Comparison of ENCODE assay signal across 12 cellular contexts in genomic region chr5:149611327-149611726, GRCh38. TPM values are rescaled to one million over a fixed set of nuclear protein-coding genes. Genes with fewer than 3 reads are reported as not detected.
DNase-seq lines count a peak whose midpoint lies in the region; ATAC-seq, FAIRE-seq and TF ChIP-seq lines count a peak whose summit lies in the region.
"Had no signal": no experiment of that assay in that cellular context is flagged by ENCODE, and none has a peak within 500 bp of the region (broad histone marks: within the 10 kb centered on the region; RNA-seq: fewer than 3 reads in every experiment).

No MANE protein-coding gene starts in this region.

- H3K27ac ChIP-seq in PC-3 (ENCODE audit: low read length) (no peak overlapping the region), osteoblast (ENCODE audit: low read depth, low read length) (peak overlapping the region; percentile 11)
- H3K27ac ChIP-seq: BLaER1 treated with 17β-estradiol and CSF1 and Interleukin-3, amounts not matched to agents 10 nM and 100 nM had no signal

- H3K36me3 ChIP-seq in PC-3 (ENCODE audit: low read depth, low read length) (peaks cover 12% of the 10 kb centered on the region; the same call in 1 of the 2 replicates), osteoblast (ENCODE audit: insufficient read depth, low read length) (no peaks in the 10 kb centered on the region)
- H3K36me3 ChIP-seq: BLaER1 treated with 17β-estradiol and CSF1 and Interleukin-3, amounts not matched to agents 10 nM and 100 nM had no signal

- TF ChIP-seq CTCF in AG09309 (IDR thresholded peaks at IDR 0.05; ENCODE audit: control insufficient read depth, insufficient read depth, low read depth, low read length, missing control alignments) (no peak), PC-3 (conservative IDR thresholded peaks at IDR 0.05; ENCODE audit: low read depth, low read length) (no peak), fibroblast of mammary gland (conservative IDR thresholded peaks at IDR 0.05; ENCODE audit: control insufficient read depth, insufficient read depth, low read depth, low read length) (no peak), osteoblast (IDR thresholded peaks at IDR 0.05; ENCODE audit: extremely low read depth, low read depth, low read length) (no peak)

- intact Hi-C loops in PC-3 (cut with micrococcal nuclease), result no loop called here

- H3K79me2 ChIP-seq in PC-3 (ENCODE audit: low read length) (no peaks in the 10 kb centered on the region), osteoblast (ENCODE audit: insufficient read depth, low read length) (no peaks in the 10 kb centered on the region)

- FAIRE-seq in frontal cortex (lab: Jason Lieb, UNC), result no peak

- H3K9ac ChIP-seq in PC-3 (ENCODE audit: low read length), result no peak overlapping the region
- H3K9ac ChIP-seq: BLaER1 treated with 17β-estradiol and CSF1 and Interleukin-3, amounts not matched to agents 10 nM and 100 nM had no signal

- no TSS peak for BruUV-seq in PC-3 (replicated peaks; lab: Mats Ljungman, UMichigan)

- H3K4me1 ChIP-seq in PC-3 (ENCODE audit: insufficient read depth, low read length) (peaks cover 23% of the 10 kb centered on the region), osteoblast (ENCODE audit: insufficient read depth, low read length) (peaks cover 5% of the 10 kb centered on the region)

- H3K27me3 ChIP-seq in PC-3 (ENCODE audit: low read length) (no peaks in the 10 kb centered on the region), osteoblast (ENCODE audit: insufficient read depth, low read length) (no peaks in the 10 kb centered on the region)
- H3K27me3 ChIP-seq: BLaER1 treated with 17β-estradiol and CSF1 and Interleukin-3, amounts not matched to agents 10 nM and 100 nM had no signal

- ATAC-seq in PC-3 (peak; percentile 32), HG02870 (IDR thresholded peaks at IDR 0.05; ENCODE audit: unreplicated experiment) (no peak)

- H3K9me2 ChIP-seq in PC-3 (replicated peaks; ENCODE audit: low read length), result no peaks in the 10 kb centered on the region

- POLR2A ChIA-PET in PC-3 (lab: Charles Lee; ENCODE audit: unreplicated experiment), result interaction anchor here (0.6 kb wide), 2 partner anchors 50 to 53 kb away, joined by 3 to 4 read pairs; no protein-coding TSS in a partner anchor

- H3K4me3 ChIP-seq in AG09309 (ENCODE audit: control insufficient read depth, low read depth, low read length) (no peak overlapping the region), PC-3 (ENCODE audit: low read length) (no peak overlapping the region), fibroblast of mammary gland (ENCODE audit: control insufficient read depth, low read depth, low read length) (no peak overlapping the region), osteoblast (ENCODE audit: insufficient read depth, low read length) (no peak overlapping the region)
- H3K4me3 ChIP-seq: BLaER1 treated with 17β-estradiol and CSF1 and Interleukin-3, amounts not matched to agents 10 nM and 100 nM had no signal

- H3K9me3 ChIP-seq in PC-3 (ENCODE audit: low read length) (no peaks in the 10 kb centered on the region), osteoblast (ENCODE audit: low read depth, low read length) (no peaks in the 10 kb centered on the region)
- H3K9me3 ChIP-seq: BLaER1 treated with 17β-estradiol and CSF1 and Interleukin-3, amounts not matched to agents 10 nM and 100 nM had no signal

- H4K20me1 ChIP-seq in PC-3 (ENCODE audit: low read length) (no peaks in the 10 kb centered on the region), osteoblast (ENCODE audit: insufficient read depth, low read length) (no peaks in the 10 kb centered on the region)
- H4K20me1 ChIP-seq: BLaER1 treated with 17β-estradiol and CSF1 and Interleukin-3, amounts not matched to agents 10 nM and 100 nM had no signal

- DNase-seq in AG09309 (ENCODE audit: low read depth) (peak; percentile 45), PC-3 (no peak), fibroblast of mammary gland (ENCODE audit: low read depth) (peak; percentile 79), osteoblast (ENCODE audit: insufficient read length, low spot score, missing footprints) (peak; percentile 89), frontal cortex (ENCODE audit: low spot score in 2 of 2) (no peak), NCI-H524 treated with DMSO at 0.1 percent for 48 hours (lab: John Stamatoyannopoulos, UW) (no peak)
- no peak for DNase-seq in stimulated activated CD4-positive, alpha-beta T cell treated with anti-CD3 and anti-CD28 coated beads, Interleukin-15, amount 100 ng/mL, for 24 hours
- DNase-seq: anterior cingulate cortex, naive B cell, NCI-H446 treated with DMSO at 0.1 percent for 48 hours had no signal

- CTCF ChIA-PET in PC-3 (lab: Charles Lee), result no interaction called here

- H3K4me2 ChIP-seq in PC-3 (ENCODE audit: low read length) (no peak overlapping the region), osteoblast (ENCODE audit: insufficient read depth, low read length) (peak overlapping the region; percentile 2)
- H3K4me2 ChIP-seq: BLaER1 treated with 17β-estradiol and CSF1 and Interleukin-3, amounts not matched to agents 10 nM and 100 nM had no signal

- no peaks in the 10 kb centered on the region for H3F3A ChIP-seq in PC-3 (ENCODE audit: low read length, unreplicated experiment)

- no peak overlapping the region for H2AFZ ChIP-seq in PC-3 (ENCODE audit: low read length)
- peak overlapping the region; percentile 78 for H2AFZ ChIP-seq in osteoblast (ENCODE audit: low read length)

RNA-seq across cellular contexts. Expression of gene ARHGEF37, which starts 30.0 kb away (rescaled TPM):
- total RNA-seq in PC-3 (2014; rRNA removed) (5.2 and 6.5 TPM in 2 replicates), osteoblast (0.72 and 0.88 TPM in 2 replicates), frontal cortex (1.2 TPM)

Comparison
In these comparisons a context has a peak if more than half of its experiments do, and no peak if none do; other contexts are left out.
1. DNase-seq: peak in AG09309 (single experiment), fibroblast of mammary gland (single experiment) and osteoblast (single experiment); none in PC-3 (single experiment), stimulated activated CD4-positive, alpha-beta T cell treated with anti-CD3 and anti-CD28 coated beads, Interleukin-15, amount 100 ng/mL, for 24 hours (single experiment), frontal cortex (0 of 2) and NCI-H524 treated with DMSO at 0.1 percent for 48 hours (single experiment).